ENCODE assay signal across 10 cellular contexts in genomic region chr2:121532347-121532766, GRCh38. TPM values are rescaled to one million over a fixed set of nuclear protein-coding genes. Genes with fewer than 3 reads are reported as not detected.
DNase-seq lines count a peak whose midpoint lies in the region; ATAC-seq lines count a peak whose summit lies in the region.
"Had no signal": no experiment of that assay in that cellular context is flagged by ENCODE, and none has a peak within 500 bp of the region (broad histone marks: within the 10 kb centered on the region; RNA-seq: fewer than 3 reads in every experiment).

No MANE protein-coding gene starts in this region.

- H3K27me3 Mint-ChIP-seq in activated naive CD8-positive, alpha-beta T cell treated with anti-CD3 and anti-CD28 coated beads for 36 hours = no peaks in the 10 kb centered on the region
- H3K27me3 Mint-ChIP-seq in naive thymus-derived CD4-positive, alpha-beta T cell = no peaks in the 10 kb centered on the region
- H3K27me3 Mint-ChIP-seq in activated T-helper 2 cell treated with anti-CD3 and anti-CD28 coated beads, Interferon-gamma antibody, Interleukin-2, Interleukin-4, amounts not matched to agents 10 μg/mL and 5 μg/mL and 100 μg/mL, durations not matched to agents 14 hours and 24 hours and 36 hours (ENCODE audit: low read depth) = no peaks in the 10 kb centered on the region

- no peak for ATAC-seq in naive thymus-derived CD4-positive, alpha-beta T cell
- ATAC-seq in GM19023 (IDR thresholded peaks at IDR 0.05; ENCODE audit: unreplicated experiment) = no peak
- no peak for ATAC-seq in HG03039 (IDR thresholded peaks at IDR 0.05; ENCODE audit: unreplicated experiment)

- H3K9me3 ChIP-seq in naive thymus-derived CD4-positive, alpha-beta T cell (ENCODE audit: control insufficient read depth in 2 of 3, low read length in 3 of 3) = no peaks in the 10 kb centered on the region

- no peak overlapping the region for H3K27ac Mint-ChIP-seq in activated naive CD8-positive, alpha-beta T cell treated with anti-CD3 and anti-CD28 coated beads for 36 hours
- peak overlapping the region in 8 of 9 donors; percentile 50 to 99 (median 82) for H3K27ac Mint-ChIP-seq in naive thymus-derived CD4-positive, alpha-beta T cell
- no peak overlapping the region for H3K27ac Mint-ChIP-seq in activated T-helper 2 cell treated with anti-CD3 and anti-CD28 coated beads, Interferon-gamma antibody, Interleukin-2, Interleukin-4, amounts not matched to agents 10 μg/mL and 5 μg/mL and 100 μg/mL, durations not matched to agents 14 hours and 24 hours and 36 hours

- H3K4me3 ChIP-seq in naive thymus-derived CD4-positive, alpha-beta T cell (ENCODE audit: low read length) = no peak overlapping the region

- no peaks in the 10 kb centered on the region for H3K36me3 ChIP-seq in naive thymus-derived CD4-positive, alpha-beta T cell (ENCODE audit: control insufficient read depth in 2 of 3, insufficient read depth in 3 of 3, low read length in 3 of 3)

- peaks cover 16% of the 10 kb centered on the region for H3K36me3 Mint-ChIP-seq in activated naive CD8-positive, alpha-beta T cell treated with anti-CD3 and anti-CD28 coated beads for 36 hours
- H3K36me3 Mint-ChIP-seq in naive thymus-derived CD4-positive, alpha-beta T cell = peaks cover 0 to 12% (median 0%) of the 10 kb centered on the region in 5 donors
- H3K36me3 Mint-ChIP-seq in activated T-helper 2 cell treated with anti-CD3 and anti-CD28 coated beads, Interferon-gamma antibody, Interleukin-2, Interleukin-4, amounts not matched to agents 10 μg/mL and 5 μg/mL and 100 μg/mL, durations not matched to agents 14 hours and 24 hours and 36 hours (ENCODE audit: low read depth) = peaks cover 20% of the 10 kb centered on the region

- no peaks in the 10 kb centered on the region for H3K9me3 Mint-ChIP-seq in activated naive CD8-positive, alpha-beta T cell treated with anti-CD3 and anti-CD28 coated beads for 36 hours
- peaks cover 0 to 4% (median 0%) of the 10 kb centered on the region in 11 donors for H3K9me3 Mint-ChIP-seq in naive thymus-derived CD4-positive, alpha-beta T cell
- H3K9me3 Mint-ChIP-seq in activated T-helper 2 cell treated with anti-CD3 and anti-CD28 coated beads, Interferon-gamma antibody, Interleukin-2, Interleukin-4, amounts not matched to agents 10 μg/mL and 5 μg/mL and 100 μg/mL, durations not matched to agents 14 hours and 24 hours and 36 hours = no peaks in the 10 kb centered on the region

- CTCF ChIA-PET in naive thymus-derived CD4-positive, alpha-beta T cell (lab: Charles Lee) = interaction anchor here (0.7 to 2.0 kb wide), 4 partner anchors 8 to 186 kb away, joined by 3 to 9 read pairs (median 3); no protein-coding TSS in a partner anchor

- POLR2A ChIA-PET in naive thymus-derived CD4-positive, alpha-beta T cell (lab: Charles Lee) = interaction anchor here (1.1 to 4.2 kb wide), 5 partner anchors 109 to 205 kb away, joined by 3 to 64 read pairs (median 10); partner anchors contain the start of genes CLASP1 and NIFK

- peak overlapping the region; percentile 47 for H3K4me3 Mint-ChIP-seq in activated naive CD8-positive, alpha-beta T cell treated with anti-CD3 and anti-CD28 coated beads for 36 hours
- H3K4me3 Mint-ChIP-seq in naive thymus-derived CD4-positive, alpha-beta T cell = peak overlapping the region in 9 of 10 donors; percentile 23 to 98 (median 42)
- no peak overlapping the region for H3K4me3 Mint-ChIP-seq in activated T-helper 2 cell treated with anti-CD3 and anti-CD28 coated beads, Interferon-gamma antibody, Interleukin-2, Interleukin-4, amounts not matched to agents 10 μg/mL and 5 μg/mL and 100 μg/mL, durations not matched to agents 14 hours and 24 hours and 36 hours (ENCODE audit: low read depth)

- DNase-seq in DMS53 (lab: John Stamatoyannopoulos, UW) (peak; percentile 73), M059J (ENCODE audit: low read depth) (peak; percentile 28), COLO829 (ENCODE audit: low spot score) (no peak)
- no peak for DNase-seq in activated naive CD8-positive, alpha-beta T cell treated with anti-CD3 and anti-CD28 coated beads for 36 hours
- no peak for DNase-seq in naive thymus-derived CD4-positive, alpha-beta T cell
- no peak for DNase-seq in activated T-helper 2 cell treated with anti-CD3 and anti-CD28 coated beads, Interferon-gamma antibody, Interleukin-2, Interleukin-4, amounts not matched to agents 10 μg/mL and 5 μg/mL and 100 μg/mL, durations not matched to agents 14 hours and 24 hours and 36 hours (ENCODE audit: low spot score)

- intact Hi-C loops in naive thymus-derived CD4-positive, alpha-beta T cell (cut with micrococcal nuclease) = loop anchor here in 1 of 2 donors (5.0 kb wide), 1 partner anchor 395 kb away; no protein-coding TSS in a partner anchor
- intact Hi-C loops in activated T-helper 2 cell treated with anti-CD3 and anti-CD28 coated beads, Interferon-gamma antibody, Interleukin-2, Interleukin-4, amounts not matched to agents 10 μg/mL and 5 μg/mL and 100 μg/mL, durations not matched to agents 14 hours and 24 hours and 36 hours (cut with micrococcal nuclease) = no loop called here

- no peak overlapping the region for H3K27ac ChIP-seq in naive thymus-derived CD4-positive, alpha-beta T cell (ENCODE audit: low read depth, low read length)

- peaks cover 9 to 11% of the 10 kb centered on the region in 2 donors for H3K4me1 ChIP-seq in naive thymus-derived CD4-positive, alpha-beta T cell (ENCODE audit: control insufficient read depth in 2 of 2, insufficient read depth in 2 of 2, low read length in 2 of 2)

- no peaks in the 10 kb centered on the region for H3K27me3 ChIP-seq in naive thymus-derived CD4-positive, alpha-beta T cell (ENCODE audit: control insufficient read depth in 2 of 2, insufficient read depth in 2 of 2, low read length in 2 of 2)

- H3K4me1 Mint-ChIP-seq in activated naive CD8-positive, alpha-beta T cell treated with anti-CD3 and anti-CD28 coated beads for 36 hours = peaks cover 54% of the 10 kb centered on the region
- H3K4me1 Mint-ChIP-seq in naive thymus-derived CD4-positive, alpha-beta T cell = peaks cover 19 to 60% (median 47%) of the 10 kb centered on the region in 7 donors
- H3K4me1 Mint-ChIP-seq in activated T-helper 2 cell treated with anti-CD3 and anti-CD28 coated beads, Interferon-gamma antibody, Interleukin-2, Interleukin-4, amounts not matched to agents 10 μg/mL and 5 μg/mL and 100 μg/mL, durations not matched to agents 14 hours and 24 hours and 36 hours (ENCODE audit: low read depth) = peaks cover 42% of the 10 kb centered on the region

RNA-seq across cellular contexts. Expression of gene RNU4ATAC, which starts 1.7 kb away (rescaled TPM):
- under 0.01 TPM in 1 of 2 replicates, not detected in the other for total RNA-seq in M059J (2014; rRNA removed; shearing (Covaris generic))
- not detected for total RNA-seq in activated naive CD8-positive, alpha-beta T cell treated with anti-CD3 and anti-CD28 coated beads for 36 hours
- not detected for total RNA-seq in naive thymus-derived CD4-positive, alpha-beta T cell
- not detected for polyA plus RNA-seq in naive thymus-derived CD4-positive, alpha-beta T cell
- not detected in 2 replicates for total RNA-seq in activated T-helper 2 cell treated with anti-CD3 and anti-CD28 coated beads, Interferon-gamma antibody, Interleukin-2, Interleukin-4, amounts not matched to agents 10 μg/mL and 5 μg/mL and 100 μg/mL, durations not matched to agents 14 hours and 24 hours and 36 hours
- total RNA-seq: liver had no signal
- polyA plus RNA-seq: urinary bladder had no signal

Comparison
In these comparisons a context has a peak if more than half of its experiments do, and no peak if none do; other contexts are left out.
1. DNase-seq: peak in DMS53 (single experiment) and M059J (single experiment); none in activated naive CD8-positive, alpha-beta T cell treated with anti-CD3 and anti-CD28 coated beads for 36 hours (single experiment), naive thymus-derived CD4-positive, alpha-beta T cell (0 of 9), COLO829 (single experiment) and activated T-helper 2 cell treated with anti-CD3 and anti-CD28 coated beads, Interferon-gamma antibody, Interleukin-2, Interleukin-4, amounts not matched to agents 10 μg/mL and 5 μg/mL and 100 μg/mL, durations not matched to agents 14 hours and 24 hours and 36 hours (single experiment).
2. H3K27ac Mint-ChIP-seq: peak in naive thymus-derived CD4-positive, alpha-beta T cell (8 of 9); none in activated naive CD8-positive, alpha-beta T cell treated with anti-CD3 and anti-CD28 coated beads for 36 hours (single experiment) and activated T-helper 2 cell treated with anti-CD3 and anti-CD28 coated beads, Interferon-gamma antibody, Interleukin-2, Interleukin-4, amounts not matched to agents 10 μg/mL and 5 μg/mL and 100 μg/mL, durations not matched to agents 14 hours and 24 hours and 36 hours (single experiment).